ENCODE assay signal across 8 cellular contexts in genomic region chr19:42121666-42122069, GRCh38. TPM values are rescaled to one million over a fixed set of nuclear protein-coding genes. Genes with fewer than 3 reads are reported as not detected.
DNase-seq lines count a peak whose midpoint lies in the region; ATAC-seq and TF ChIP-seq lines count a peak whose summit lies in the region.

No MANE protein-coding gene starts in this region.

- H3K27me3 ChIP-seq in MG63 (no peaks in the 10 kb centered on the region), fibroblast of lung (ENCODE audit: control insufficient read depth, insufficient read depth, low read length) (no peaks in the 10 kb centered on the region), spleen (replicated peaks in 1 of 7) (peaks cover 0 to 3% (median 0%) of the 10 kb centered on the region in 7 donors)

- H3K36me3 ChIP-seq in MG63: no peaks in the 10 kb centered on the region
- H3K36me3 ChIP-seq in fibroblast of lung (ENCODE audit: control insufficient read depth, insufficient read depth, low read length): no peaks in the 10 kb centered on the region
- peaks cover 0 to 19% (median 8%) of the 10 kb centered on the region in 6 donors for H3K36me3 ChIP-seq in spleen

- WGBS in spleen, 5 donors: 9 to 12% (median 11%) methylated on average over 8 of the region's 8 CpGs

- TF ChIP-seq CTCF in fibroblast of lung (conservative IDR thresholded peaks at IDR 0.05 in 1 of 2, IDR thresholded peaks at IDR 0.05 in 1 of 2; ENCODE audit: low read depth in 1 of 2, low read length in 2 of 2) (no peak), spleen (IDR thresholded peaks at IDR 0.05 in 8 of 11, conservative IDR thresholded peaks at IDR 0.05 in 3 of 11) (no peak)

- ATAC-seq in GM21381 (IDR thresholded peaks at IDR 0.05; ENCODE audit: unreplicated experiment) (no peak), GM21526 (IDR thresholded peaks at IDR 0.05; ENCODE audit: low FRiP score, unreplicated experiment) (no peak), GM18858 (IDR thresholded peaks at IDR 0.05; ENCODE audit: unreplicated experiment) (no peak)

- TF ChIP-seq POLR2A in spleen (IDR thresholded peaks at IDR 0.05): no peak

- H3K4me2 ChIP-seq in fibroblast of lung (ENCODE audit: extremely low read depth, insufficient read depth, low read length): peak overlapping the region; percentile 25

- H3K4me1 ChIP-seq in fibroblast of lung (ENCODE audit: control insufficient read depth, extremely low read depth, insufficient read depth, low read length): peaks cover 9% of the 10 kb centered on the region
- peaks cover 37 to 100% (median 76%) of the 10 kb centered on the region in 6 donors for H3K4me1 ChIP-seq in spleen

- H2AFZ ChIP-seq in fibroblast of lung (ENCODE audit: low read length): no peak overlapping the region

- H3K4me3 ChIP-seq in MG63: no peak overlapping the region
- H3K4me3 ChIP-seq in fibroblast of lung (replicated peaks in 1 of 4; ENCODE audit: control extremely low read depth in 1 of 4, insufficient read depth in 1 of 4, low read depth in 3 of 4, low read length in 4 of 4): no peak overlapping the region
- H3K4me3 ChIP-seq in spleen: peak overlapping the region in 4 of 8 donors; percentile 15 to 57 (median 24)

- no peaks in the 10 kb centered on the region for H3K9me3 ChIP-seq in MG63
- no peaks in the 10 kb centered on the region for H3K9me3 ChIP-seq in fibroblast of lung (ENCODE audit: control insufficient read depth, insufficient read depth, low read depth, low read length)
- H3K9me3 ChIP-seq in spleen: no peaks in the 10 kb centered on the region

- peak overlapping the region; percentile 39 for H3K27ac ChIP-seq in fibroblast of lung (ENCODE audit: insufficient read depth, low read length)
- peak overlapping the region; percentile 68 to 92 (median 77) for H3K27ac ChIP-seq in spleen

- H3K79me2 ChIP-seq in fibroblast of lung (ENCODE audit: control insufficient read depth, insufficient read depth, low read length): no peaks in the 10 kb centered on the region

- peak; percentile 98 for DNase-seq in Daoy (ENCODE audit: low read depth)
- peak; percentile 91 for DNase-seq in MG63
- DNase-seq in activated CD8-positive, alpha-beta memory T cell treated with anti-CD3 and anti-CD28 coated beads for 4 hours (ENCODE audit: low read depth in 2 of 2): peak; percentile 75 to 82
- DNase-seq in fibroblast of lung (ENCODE audit: low read depth in 2 of 2): peak; percentile 33 to 83
- DNase-seq in spleen: peak; percentile 92

- peak overlapping the region; percentile 16 for H3K9ac ChIP-seq in fibroblast of lung (ENCODE audit: insufficient read depth, low read length)

- intact Hi-C loops in spleen (cut with DNase I; ENCODE audit: low total_unique reads): no loop called here

- no peaks in the 10 kb centered on the region for H4K20me1 ChIP-seq in fibroblast of lung (ENCODE audit: control insufficient read depth, extremely low read depth, insufficient read depth, low read length)

RNA-seq across cellular contexts. Expression of gene POU2F2, which starts 10.6 kb away (rescaled TPM):
- total RNA-seq in Daoy (2014; rRNA removed; shearing (Covaris generic)): 0.69 and 3.1 TPM in 2 replicates
- not detected in 2 replicates for total RNA-seq in MG63 (2014; rRNA removed; shearing (Covaris generic); ENCODE audit: low replicate concordance)
- total RNA-seq in fibroblast of lung (under 0.01 and 0.17 TPM in 2 replicates), spleen (10 to 100 TPM; 22.7 to 67.4 (median 45.4) TPM)
- polyA plus RNA-seq in fibroblast of lung (0.31 and 0.43 TPM in 2 replicates), spleen (10 to 100 TPM; 22.3 to 48.5 (median 33.3) TPM)
- polyA plus RNA-seq in fibroblast of lung (2012): 0.56 and 0.91 TPM in 2 replicates
- 0.39 TPM in 1 of 2 replicates, not detected in the other for polyA minus RNA-seq in fibroblast of lung (ENCODE audit: low replicate concordance)

RNA-seq across cellular contexts. Expression of gene ZNF574, which starts 45.7 kb away (rescaled TPM):
- total RNA-seq in Daoy (2014; rRNA removed; shearing (Covaris generic)): 18.5 and 19.3 TPM in 2 replicates
- total RNA-seq in MG63 (2014; rRNA removed; shearing (Covaris generic); ENCODE audit: low replicate concordance): 18.8 and 20.4 TPM in 2 replicates
- total RNA-seq in fibroblast of lung: 7.7 and 9.9 TPM in 2 replicates
- 5.1 and 6.6 TPM in 2 replicates for polyA plus RNA-seq in fibroblast of lung
- polyA plus RNA-seq in fibroblast of lung (2012): 7.4 and 11.2 TPM in 2 replicates
- polyA minus RNA-seq in fibroblast of lung (ENCODE audit: low replicate concordance): 34.2 and 46.5 TPM in 2 replicates
- total RNA-seq in spleen: 10 to 100 TPM; 12.0 to 21.0 (median 17.4) TPM
- 10 to 100 TPM in 1 of 3 donors, 1 to 10 TPM in 2; 4.7 to 10.5 (median 4.9) TPM for polyA plus RNA-seq in spleen

RNA-seq across cellular contexts. Expression of gene GRIK5, which starts 51.7 kb away (rescaled TPM):
- total RNA-seq in Daoy (2014; rRNA removed; shearing (Covaris generic)): 0.42 and 0.57 TPM in 2 replicates
- not detected in 2 replicates for total RNA-seq in MG63 (2014; rRNA removed; shearing (Covaris generic); ENCODE audit: low replicate concordance)
- total RNA-seq in fibroblast of lung (0.77 and 3.5 TPM in 2 replicates), spleen (1 to 10 TPM in 6 of 7 donors, under 1 TPM in 1; 0.98 to 4.7 (median 2.2) TPM)
- polyA plus RNA-seq in fibroblast of lung (0.03 and 0.69 TPM in 2 replicates), spleen (1 to 10 TPM in 2 of 3 donors, under 1 TPM in 1; 0.94 to 1.4 (median 1.4) TPM)
- 0.31 and 1.4 TPM in 2 replicates for polyA plus RNA-seq in fibroblast of lung (2012)
- 0.12 and 3.6 TPM in 2 replicates for polyA minus RNA-seq in fibroblast of lung (ENCODE audit: low replicate concordance)
